Comparison of ENCODE assay signal across 11 cellular contexts in the genomic region with DNA sequence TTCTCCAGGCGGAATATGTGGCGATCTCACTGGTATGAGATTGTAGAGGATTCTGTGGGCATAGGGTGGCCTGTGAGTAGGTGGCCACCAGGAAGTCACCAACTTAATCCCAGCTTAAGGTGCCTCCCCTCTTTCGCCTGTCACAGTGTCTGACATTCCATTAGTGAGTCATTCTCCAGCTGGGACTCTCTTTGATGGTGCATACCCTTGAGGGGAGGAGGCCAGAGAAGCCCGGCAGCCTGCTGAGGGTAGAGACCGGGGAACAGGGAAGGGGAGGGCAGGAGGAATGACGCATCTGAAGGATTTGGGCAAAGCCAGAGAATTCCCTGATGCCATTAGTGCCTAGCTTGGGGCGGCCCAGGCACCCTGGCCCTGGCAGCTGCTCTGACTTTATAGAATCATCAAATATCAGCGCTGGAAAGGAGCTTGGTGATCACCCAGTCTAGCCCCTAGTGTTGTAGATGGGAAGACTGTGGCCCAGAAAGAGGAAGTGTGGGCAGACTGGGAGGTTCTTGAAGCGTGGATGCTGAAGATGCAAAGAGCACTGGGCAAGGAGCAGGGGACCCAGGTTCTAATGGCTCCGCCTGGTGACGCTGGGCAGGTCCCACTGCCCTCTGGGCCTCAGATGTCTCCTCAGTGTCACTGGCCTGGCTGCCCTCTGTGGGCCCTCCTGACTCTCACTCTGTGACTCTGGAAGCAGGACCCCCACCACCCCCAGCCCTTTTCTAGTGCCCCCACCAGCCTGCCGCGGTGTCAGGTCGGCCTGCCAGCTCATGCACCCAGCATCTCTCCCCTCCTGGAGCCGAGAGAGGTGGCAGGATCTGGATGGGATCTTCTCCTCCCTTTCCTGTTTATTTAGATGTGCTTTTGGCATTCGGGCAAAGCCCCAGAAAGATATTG. TPM values are rescaled to one million over a fixed set of nuclear protein-coding genes. Genes with fewer than 3 reads are reported as not detected.
DNase-seq lines count a peak whose midpoint lies in the region; ATAC-seq and TF ChIP-seq lines count a peak whose summit lies in the region.
"Had no signal": no experiment of that assay in that cellular context is flagged by ENCODE, and none has a peak within 500 bp of the region (broad histone marks: within the 10 kb centered on the region; RNA-seq: fewer than 3 reads in every experiment).

No MANE protein-coding gene starts in this region.

- ATAC-seq in GM19395 (IDR thresholded peaks at IDR 0.05; ENCODE audit: unreplicated experiment) (no peak), HG03460 (IDR thresholded peaks at IDR 0.05; ENCODE audit: unreplicated experiment) (no peak)

- no peak for TF ChIP-seq CTCF in RWPE1 (conservative IDR thresholded peaks at IDR 0.05; ENCODE audit: low read depth)
- TF ChIP-seq CTCF in esophagus squamous epithelium (IDR thresholded peaks at IDR 0.05): no peak
- TF ChIP-seq CTCF in osteoblast (IDR thresholded peaks at IDR 0.05; ENCODE audit: extremely low read depth, low read depth, low read length): no peak
- no peak for TF ChIP-seq CTCF in testis (IDR thresholded peaks at IDR 0.05)

- H3K27ac ChIP-seq in RWPE1 (peak overlapping the region; percentile 45), esophagus squamous epithelium (peak overlapping the region; percentile 15 to 67 (median 42)), osteoblast (ENCODE audit: low read depth, low read length) (no peak overlapping the region), testis (no peak overlapping the region)
- H3K27ac ChIP-seq: epithelial cell of prostate, right lobe of liver had no signal

- H3K4me3 ChIP-seq in esophagus squamous epithelium: no peak overlapping the region
- H3K4me3 ChIP-seq in osteoblast (ENCODE audit: insufficient read depth, low read length): no peak overlapping the region
- H3K4me3 ChIP-seq in testis: no peak overlapping the region
- H3K4me3 ChIP-seq: right lobe of liver had no signal

- no peaks in the 10 kb centered on the region for H3K79me2 ChIP-seq in osteoblast (ENCODE audit: insufficient read depth, low read length)

- no peaks in the 10 kb centered on the region for H4K20me1 ChIP-seq in osteoblast (ENCODE audit: insufficient read depth, low read length)

- H3K4me2 ChIP-seq in osteoblast (ENCODE audit: insufficient read depth, low read length): no peak overlapping the region

- CTCF ChIA-PET in RWPE1 (lab: Yijun Ruan, JAX): interaction anchor here (0.6 to 1.2 kb wide), 3 partner anchors 9 to 450 kb away, joined by 3 to 5 read pairs (median 3); no protein-coding TSS in a partner anchor

- DNase-seq in DMS53 (lab: John Stamatoyannopoulos, UW) (peak; percentile 79), RWPE1 (ENCODE audit: low spot score) (peak; percentile 55), esophagus squamous epithelium (lab: John Stamatoyannopoulos, UW) (no peak), osteoblast (ENCODE audit: insufficient read length, low spot score, missing footprints) (peak; percentile 58), testis (no peak), hypothalamus (lab: John Stamatoyannopoulos, UW) (no peak)
- DNase-seq: activated CD4-positive, alpha-beta T cell treated with anti-CD3 and anti-CD28 coated beads, Interleukin-2, amount 10 ng/mL, durations not matched to agents 7 days and 5 days; right lobe of liver had no signal

- H3K9me3 ChIP-seq in esophagus squamous epithelium (no peaks in the 10 kb centered on the region), osteoblast (ENCODE audit: low read depth, low read length) (no peaks in the 10 kb centered on the region), testis (no peaks in the 10 kb centered on the region)
- H3K9me3 ChIP-seq: right lobe of liver had no signal

- H3K36me3 ChIP-seq in esophagus squamous epithelium: no peaks in the 10 kb centered on the region
- H3K36me3 ChIP-seq in osteoblast (ENCODE audit: insufficient read depth, low read length): no peaks in the 10 kb centered on the region
- no peaks in the 10 kb centered on the region for H3K36me3 ChIP-seq in testis (ENCODE audit: low read depth, missing control alignments)
- H3K36me3 ChIP-seq: right lobe of liver had no signal

- 61 to 70% methylated on average over 5 to 10 of the region's 16 CpGs for WGBS in esophagus squamous epithelium, 2 donors
- 86 to 88% methylated on average over 14 to 16 of the region's 16 CpGs for WGBS in testis, 2 donors

- H3K4me1 ChIP-seq in esophagus squamous epithelium (peaks cover 0 to 43% (median 14%) of the 10 kb centered on the region in 3 donors), osteoblast (ENCODE audit: insufficient read depth, low read length) (no peaks in the 10 kb centered on the region), testis (no peaks in the 10 kb centered on the region)
- H3K4me1 ChIP-seq: right lobe of liver had no signal

- POLR2A ChIA-PET in RWPE1 (lab: Yijun Ruan, JAX; ENCODE audit: low non-redundant PET): no interaction called here

- no peaks in the 10 kb centered on the region for H3K27me3 ChIP-seq in esophagus squamous epithelium
- H3K27me3 ChIP-seq in osteoblast (ENCODE audit: insufficient read depth, low read length): peaks cover 6% of the 10 kb centered on the region
- no peaks in the 10 kb centered on the region for H3K27me3 ChIP-seq in testis
- H3K27me3 ChIP-seq: right lobe of liver had no signal

- intact Hi-C loops in esophagus squamous epithelium (cut with DNase I) (no loop called here), testis (cut with DNase I; ENCODE audit: low total_unique reads) (no loop called here)

- no peak for TF ChIP-seq POLR2A in esophagus squamous epithelium (IDR thresholded peaks at IDR 0.05)
- no peak for TF ChIP-seq POLR2A in testis (IDR thresholded peaks at IDR 0.05)

- no peak overlapping the region for H2AFZ ChIP-seq in osteoblast (ENCODE audit: low read length)

RNA-seq across cellular contexts. Expression of gene DAB2IP, which starts 41.4 kb away (rescaled TPM):
- total RNA-seq in esophagus squamous epithelium (10 to 100 TPM; 28.3 to 48.8 (median 38.1) TPM), osteoblast (49.2 and 60.8 TPM in 2 replicates), testis (100 to 1,000 TPM; 102 to 136 TPM)
- 57.7 TPM for polyA plus RNA-seq in testis (ENCODE audit: insufficient read depth, low read depth, low replicate concordance)
- total RNA-seq: activated CD4-positive, alpha-beta T cell treated with anti-CD3 and anti-CD28 coated beads, Interleukin-2, amount 10 ng/mL, durations not matched to agents 7 days and 5 days had no signal

Comparison
In these comparisons a context has a peak if more than half of its experiments do, and no peak if none do; other contexts are left out.
1. DNase-seq: peak in DMS53 (single experiment), RWPE1 (single experiment) and osteoblast (single experiment); none in esophagus squamous epithelium (single experiment), testis (single experiment) and hypothalamus (0 of 51).
2. H3K27ac ChIP-seq: peak in RWPE1 (single experiment) and esophagus squamous epithelium (4 of 4); none in osteoblast (single experiment) and testis (0 of 2).